In the genomic region with DNA sequence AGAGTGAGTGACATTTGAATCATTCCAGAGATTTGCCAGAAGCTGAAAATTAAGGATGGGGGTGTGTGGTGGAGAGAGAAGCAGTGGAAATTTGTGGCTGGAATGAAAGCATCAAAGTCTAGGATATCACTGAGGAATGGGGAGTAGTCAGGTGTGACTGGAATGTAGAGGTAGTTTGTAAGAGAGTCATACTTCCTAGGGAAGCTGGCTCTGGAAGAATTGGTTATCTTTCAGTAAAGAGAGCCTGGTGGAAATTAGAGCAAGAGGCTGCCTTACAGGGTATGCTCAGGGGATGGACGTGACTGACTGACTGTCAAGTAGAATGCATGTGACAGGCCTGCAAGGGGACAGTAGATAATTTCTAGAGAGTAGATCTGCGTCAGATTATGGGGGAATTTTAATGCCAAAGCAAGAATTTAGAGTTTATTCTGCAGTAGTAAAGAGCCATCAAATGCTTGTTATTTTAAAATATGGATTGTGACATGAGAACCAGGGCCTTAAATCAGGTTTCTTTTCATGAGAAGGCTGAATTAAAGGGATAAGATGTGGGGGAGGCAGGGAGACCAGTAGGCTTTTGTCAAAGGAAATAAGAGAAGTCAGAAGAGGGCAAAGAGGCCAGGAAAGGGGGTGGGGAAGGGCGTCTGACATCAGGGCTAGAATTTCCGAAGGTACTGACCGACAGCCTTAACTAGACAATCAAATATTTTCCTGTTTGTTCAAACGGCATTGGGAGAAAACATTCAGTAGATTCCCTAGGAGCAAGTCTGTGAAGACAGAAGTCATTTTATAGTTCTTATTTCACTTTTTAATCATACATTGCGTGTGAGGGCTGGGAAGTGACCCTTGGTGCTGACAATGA, we compare ENCODE assay signal across 12 cellular contexts.
DNase-seq lines count a peak whose midpoint lies in the region; ATAC-seq and TF ChIP-seq lines count a peak whose summit lies in the region.
"Had no signal": no experiment of that assay in that cellular context is flagged by ENCODE, and none has a peak within 500 bp of the region (broad histone marks: within the 10 kb centered on the region; RNA-seq: fewer than 3 reads in every experiment).

No MANE protein-coding gene starts in this region.

- H3K36me3 ChIP-seq in GM23248 (ENCODE audit: low read depth) (no peaks in the 10 kb centered on the region; the same call in 1 of the 2 replicates), colonic mucosa (peaks cover 7% of the 10 kb centered on the region), gastrocnemius medialis (peaks cover 0 to 19% of the 10 kb centered on the region in 2 donors)

- TF ChIP-seq CTCF in colonic mucosa (IDR thresholded peaks at IDR 0.05) (no peak), gastrocnemius medialis (IDR thresholded peaks at IDR 0.05 in 4 of 5, conservative IDR thresholded peaks at IDR 0.05 in 1 of 5) (no peak), GM13977 (IDR thresholded peaks at IDR 0.05; ENCODE audit: extremely low read depth, insufficient read depth, missing control alignments) (no peak)

- peaks cover 29% of the 10 kb centered on the region for H3K4me1 ChIP-seq in GM23248 (ENCODE audit: insufficient read depth)
- H3K4me1 ChIP-seq in colonic mucosa = no peaks in the 10 kb centered on the region
- H3K4me1 ChIP-seq in gastrocnemius medialis = peaks cover 85 to 88% of the 10 kb centered on the region in 2 donors

- no peaks in the 10 kb centered on the region for H3K27me3 ChIP-seq in GM23248 (replicated peaks; ENCODE audit: insufficient read depth)
- no peaks in the 10 kb centered on the region for H3K27me3 ChIP-seq in colonic mucosa
- no peaks in the 10 kb centered on the region for H3K27me3 ChIP-seq in gastrocnemius medialis

- no peak for TF ChIP-seq POLR2A in gastrocnemius medialis (IDR thresholded peaks at IDR 0.05)

- H3K9me2 ChIP-seq in GM23248 (ENCODE audit: insufficient read depth) = no peaks in the 10 kb centered on the region

- WGBS in GM23248 (ENCODE audit: low coverage in 1 of 2, low lambda C conversion rate in 2 of 2, missing lambda C conversion rate in 2 of 2), 2 experiments = 26 to 37% methylated on average over 7 of the region's 7 CpGs

- H3K4me2 ChIP-seq in GM23248 (ENCODE audit: unreplicated experiment) = peak overlapping the region; percentile 45

- H3F3A ChIP-seq in GM23248 (ENCODE audit: insufficient read depth) = peaks cover 7% of the 10 kb centered on the region; the same call in 1 of the 2 replicates

- in situ Hi-C loops in GM23248 (cut with MboI) = no loop called here
- in situ Hi-C loops in gastrocnemius medialis (cut with MboI; ENCODE audit: low sequenced_read_pairs in 4 of 4) = no loop called here
- in situ Hi-C loops in GM13977 (cut with MboI; ENCODE audit: low pct_unique_long_range_greater_than_20kb, low sequenced_read_pairs, unreplicated experiment) = no loop called here

- no peak for DNase-seq in GM23248
- no peak for DNase-seq in colonic mucosa
- peak; percentile 95 for DNase-seq in kidney tubule cell (ENCODE audit: low spot score)
- DNase-seq in gastrocnemius medialis = no peak
- no peak for DNase-seq in middle frontal gyrus (ENCODE audit: extremely low spot score, low spot score)
- no peak for DNase-seq in GM13977 (ENCODE audit: low spot score)
- no peak for DNase-seq in head of caudate nucleus
- DNase-seq in cortex of kidney (lab: John Stamatoyannopoulos, UW) = no peak
- DNase-seq: activated CD8-positive, alpha-beta memory T cell treated with anti-CD3 and anti-CD28 coated beads, Interleukin-2, amount 50 U/mL, for 4 hours; H9; midbrain; NCI-H187 treated with DMSO at 0.1 percent for 48 hours had no signal

- 0 out of 2 replicates have a peak, but pooled peaks cover 2% of the 10 kb centered on the region for H4K20me1 ChIP-seq in GM23248 (ENCODE audit: insufficient read depth)

- peaks cover 87% of the 10 kb centered on the region for H3K79me2 ChIP-seq in GM23248 (ENCODE audit: insufficient read depth)

- H2AFZ ChIP-seq in GM23248 = peak overlapping the region; percentile 19; the same call in 1 of the 2 replicates

- H3K4me3 ChIP-seq in GM23248 (peak overlapping the region; percentile 47), colonic mucosa (no peak overlapping the region), gastrocnemius medialis (peak overlapping the region; percentile 25 to 46 (median 30))

- peak overlapping the region; percentile 30; the same call in 1 of the 2 replicates for H3K9ac ChIP-seq in GM23248
- no peak overlapping the region for H3K9ac ChIP-seq in colonic mucosa (ENCODE audit: low read depth in 2 of 2, low read length in 2 of 2)

- peak overlapping the region; percentile 10; the same call in 1 of the 2 replicates for H3K27ac ChIP-seq in GM23248
- peak overlapping the region; percentile 25 for H3K27ac ChIP-seq in colonic mucosa
- peak overlapping the region; percentile 93 to 97 (median 94) for H3K27ac ChIP-seq in gastrocnemius medialis

- ATAC-seq in gastrocnemius medialis = peak; percentile 51 to 62

- intact Hi-C loops in colonic mucosa (cut with DNase I) = no loop called here
- intact Hi-C loops in gastrocnemius medialis (cut with DNase I; ENCODE audit: low total_unique reads) = no loop called here
- intact Hi-C loops in head of caudate nucleus (cut with DNase I) = no loop called here

- H3K9me3 ChIP-seq in GM23248 (ENCODE audit: low read depth) = no peaks in the 10 kb centered on the region
- H3K9me3 ChIP-seq in colonic mucosa = no peaks in the 10 kb centered on the region
- H3K9me3 ChIP-seq in gastrocnemius medialis = no peaks in the 10 kb centered on the region

Comparison
In these comparisons a context has a peak if more than half of its experiments do, and no peak if none do; other contexts are left out.
1. H3K27ac ChIP-seq: peak in every context shown above with its lines; median percentile 94 in gastrocnemius medialis; 25 in colonic mucosa; 10 in GM23248.